ENCODE assay signal across 8 cellular contexts in genomic region chr5:36240779-36241635, GRCh38. TPM values are rescaled to one million over a fixed set of nuclear protein-coding genes. Genes with fewer than 3 reads are reported as not detected.
DNase-seq lines count a peak whose midpoint lies in the region; ATAC-seq and TF ChIP-seq lines count a peak whose summit lies in the region.

No MANE protein-coding gene starts in this region.

- H3K36me3 Mint-ChIP-seq in activated CD4-positive, alpha-beta T cell treated with anti-CD3 and anti-CD28 coated beads for 36 hours (ENCODE audit: low read depth) = peaks cover 3% of the 10 kb centered on the region

- peak overlapping the region; percentile 62 for H3K27ac Mint-ChIP-seq in activated CD4-positive, alpha-beta T cell treated with anti-CD3 and anti-CD28 coated beads for 36 hours

- H3K4me1 ChIP-seq in colonic mucosa = peaks cover 4% of the 10 kb centered on the region

- H3K9ac ChIP-seq in colonic mucosa (ENCODE audit: low read depth in 2 of 2, low read length in 2 of 2) = peak overlapping the region; percentile 84 to 91

- ATAC-seq in HG02852 (IDR thresholded peaks at IDR 0.05; ENCODE audit: unreplicated experiment) = peak; percentile 21
- peak; percentile 5 for ATAC-seq in activated CD4-positive, alpha-beta T cell treated with anti-CD3 and anti-CD28 coated beads for 36 hours

- H3K27me3 ChIP-seq in colonic mucosa (no peaks in the 10 kb centered on the region), layer of hippocampus (ENCODE audit: control insufficient read depth, insufficient read depth, low read length) (no peaks in the 10 kb centered on the region)

- DNase-seq in NCI-H524 (lab: John Stamatoyannopoulos, UW) = peak; percentile 36 to 61
- no peak for DNase-seq in NCI-H524 treated with DMSO at 0.1 percent for 48 hours (lab: John Stamatoyannopoulos, UW)
- peak; percentile 21 for DNase-seq in NCI-H128 (lab: John Stamatoyannopoulos, UW; ENCODE audit: unreplicated experiment)
- peak; percentile 56 for DNase-seq in activated CD4-positive, alpha-beta T cell treated with anti-CD3 and anti-CD28 coated beads for 36 hours
- peak; percentile 72 for DNase-seq in colonic mucosa
- peak; percentile 19 for DNase-seq in stimulated activated CD4-positive, alpha-beta T cell treated with anti-CD3 and anti-CD28 coated beads, Interleukin-1b, Interleukin-23, amount 100 ng/mL, for 48 hours

- TF ChIP-seq CTCF in colonic mucosa (IDR thresholded peaks at IDR 0.05) = no peak

- no peaks in the 10 kb centered on the region for H3K36me3 ChIP-seq in colonic mucosa

- no peaks in the 10 kb centered on the region for H3K27me3 Mint-ChIP-seq in activated CD4-positive, alpha-beta T cell treated with anti-CD3 and anti-CD28 coated beads for 36 hours

- intact Hi-C loops in activated CD4-positive, alpha-beta T cell treated with anti-CD3 and anti-CD28 coated beads for 36 hours (cut with DNase I, micrococcal nuclease) = loop anchor here (2.0 to 5.0 kb wide), 5 partner anchors 624 to 1314 kb away; partner anchors contain the start of genes DNAJC21 (in 1 of the 2), NIPBL (in 1 of the 2), SPEF2 (in 1 of the 2) and WDR70 (in 1 of the 2)
- intact Hi-C loops in colonic mucosa (cut with DNase I) = loop anchor here (5.0 kb wide), 1 partner anchor 89 kb away; the partner anchor contains the start of genes LMBRD2 and SKP2

- POLR2A ChIA-PET in activated CD4-positive, alpha-beta T cell treated with anti-CD3 and anti-CD28 coated beads for 36 hours (lab: Charles Lee) = interaction anchor here (0.6 to 2.9 kb wide), 3 partner anchors 89 to 447 kb away, joined by 3 to 16 read pairs (median 3); partner anchors contain the start of genes LMBRD2 and SKP2

- no peaks in the 10 kb centered on the region for H3K9me3 Mint-ChIP-seq in activated CD4-positive, alpha-beta T cell treated with anti-CD3 and anti-CD28 coated beads for 36 hours (ENCODE audit: low read depth)

- H3K27ac ChIP-seq in colonic mucosa = peak overlapping the region; percentile 93
- peak overlapping the region; percentile 95 for H3K27ac ChIP-seq in layer of hippocampus (ENCODE audit: low read depth, low read length)

- no peaks in the 10 kb centered on the region for H3K9me3 ChIP-seq in colonic mucosa

- CTCF ChIA-PET in activated CD4-positive, alpha-beta T cell treated with anti-CD3 and anti-CD28 coated beads for 36 hours (lab: Charles Lee) = interaction anchor here (0.5 to 2.4 kb wide), 18 partner anchors 11 to 668 kb away, joined by 3 to 18 read pairs (median 4); partner anchors contain the start of genes LMBRD2 and SKP2

- H3K4me3 Mint-ChIP-seq in activated CD4-positive, alpha-beta T cell treated with anti-CD3 and anti-CD28 coated beads for 36 hours = peak overlapping the region; percentile 76

- peak overlapping the region; percentile 82 for H3K4me3 ChIP-seq in colonic mucosa

- H3K4me1 Mint-ChIP-seq in activated CD4-positive, alpha-beta T cell treated with anti-CD3 and anti-CD28 coated beads for 36 hours = peaks cover 44% of the 10 kb centered on the region

RNA-seq across cellular contexts. Expression of gene NADK2, which starts 0.7 kb away (rescaled TPM):
- total RNA-seq in activated CD4-positive, alpha-beta T cell treated with anti-CD3 and anti-CD28 coated beads for 36 hours = 10 to 100 TPM; 16.1 to 19.3 TPM
- 10 to 100 TPM; 28.6 to 31.3 TPM for total RNA-seq in colonic mucosa
